16 cellular contexts compared by ENCODE assay signal in the genomic region with DNA sequence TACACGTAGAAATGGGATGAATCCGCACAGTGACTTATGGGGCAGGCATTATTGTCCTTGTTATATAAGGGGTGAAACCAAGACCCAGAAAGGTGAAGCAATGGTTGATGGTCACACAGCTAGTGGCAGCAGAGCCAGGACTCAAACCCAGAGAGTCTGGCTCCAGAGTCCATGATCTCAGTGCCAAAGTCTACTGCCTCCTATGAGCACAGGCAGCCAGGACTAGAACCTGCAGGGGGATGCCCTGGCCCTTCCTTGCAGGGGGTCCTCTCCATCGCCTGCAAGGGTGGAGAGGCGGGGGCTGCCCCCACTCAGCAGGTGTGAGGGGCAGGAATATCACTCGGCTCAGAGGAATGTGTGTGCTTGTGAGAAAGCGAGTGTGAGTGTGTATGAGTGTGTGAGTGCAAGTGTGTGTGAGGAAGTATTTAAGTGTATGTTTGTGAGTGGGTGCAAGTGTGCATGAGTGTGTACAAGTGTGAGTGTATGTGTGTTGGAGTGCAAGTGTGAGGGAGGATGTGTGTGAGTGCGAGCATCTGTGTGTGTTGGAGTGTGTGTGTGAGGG. TPM values are rescaled to one million over a fixed set of nuclear protein-coding genes. Genes with fewer than 3 reads are reported as not detected.
DNase-seq lines count a peak whose midpoint lies in the region; ATAC-seq, FAIRE-seq and TF ChIP-seq lines count a peak whose summit lies in the region.
"Had no signal": no experiment of that assay in that cellular context is flagged by ENCODE, and none has a peak within 500 bp of the region (broad histone marks: within the 10 kb centered on the region; RNA-seq: fewer than 3 reads in every experiment).

No MANE protein-coding gene starts in this region.

- peak overlapping the region; percentile 11; the same call in 1 of the 2 replicates for H3K4me2 ChIP-seq in IMR-90 (ENCODE audit: low read depth, low read length)

- H3K4me3 ChIP-seq in IMR-90 (ENCODE audit: insufficient read depth, low read depth, low read length) (no peak overlapping the region), bronchial epithelial cell (ENCODE audit: low read depth, low read length) (no peak overlapping the region), mesodermal cell (ENCODE audit: extremely low read depth, insufficient read depth, low read length, poor library complexity, severe bottlenecking) (no peak overlapping the region), tibial artery (no peak overlapping the region), adrenal gland (no peak overlapping the region)

- H2AK9ac ChIP-seq in IMR-90 (replicated peaks; ENCODE audit: low read depth, low read length, poor library complexity), result peak overlapping the region; percentile 83

- H3K14ac ChIP-seq in IMR-90 (replicated peaks; ENCODE audit: low read depth, low read length), result peak overlapping the region; percentile 65

- H2BK5ac ChIP-seq in IMR-90 (ENCODE audit: low read depth, low read length, poor library complexity, severe bottlenecking), result peak overlapping the region; percentile 4

- BruUV-seq in IMR-90 (replicated peaks; lab: Mats Ljungman, UMichigan), result no TSS peak

- TF ChIP-seq RAD21 in IMR-90 (IDR thresholded peaks at IDR 0.05; ENCODE audit: low read length), result no peak

- in situ Hi-C loops in IMR-90 (cut with MboI; ENCODE audit: low sequenced_read_pairs), result no loop called here

- CTCF ChIA-PET in IMR-90 (lab: Yijun Ruan, JAX), result interaction anchor here (1.4 kb wide), 1 partner anchor 13 kb away, joined by 6 read pairs; no protein-coding TSS in a partner anchor

- H3K79me1 ChIP-seq in IMR-90 (ENCODE audit: low read depth in 1 of 2, low read length in 2 of 2), result peaks cover 7 to 79% of the 10 kb centered on the region in 2 experiments

- H3K27me3 ChIP-seq in IMR-90 (ENCODE audit: control insufficient read depth, insufficient read depth, low read length), result no peaks in the 10 kb centered on the region
- no peaks in the 10 kb centered on the region for H3K27me3 ChIP-seq in bronchial epithelial cell (ENCODE audit: control insufficient read depth, insufficient read depth, low read length)
- no peaks in the 10 kb centered on the region for H3K27me3 ChIP-seq in tibial artery
- H3K27me3 ChIP-seq in adrenal gland, result no peaks in the 10 kb centered on the region

- TF ChIP-seq POLR2A in IMR-90 (IDR thresholded peaks at IDR 0.05; ENCODE audit: low read depth, low read length) (no peak), adrenal gland (IDR thresholded peaks at IDR 0.05) (no peak)

- H2AFZ ChIP-seq in IMR-90 (replicated peaks; ENCODE audit: low read length, poor library complexity), result peak overlapping the region; percentile 35

- H2BK120ac ChIP-seq in IMR-90 (ENCODE audit: low read depth, low read length), result peak overlapping the region; percentile 88

- H3K18ac ChIP-seq in IMR-90 (ENCODE audit: low read depth, low read length), result peak overlapping the region; percentile 38

- H3K9me1 ChIP-seq in IMR-90 (ENCODE audit: insufficient read depth, low read length), result peaks cover 42% of the 10 kb centered on the region

- H3K36me3 ChIP-seq in IMR-90 (ENCODE audit: control insufficient read depth, insufficient read depth, low read length), result peaks cover 11% of the 10 kb centered on the region
- H3K36me3 ChIP-seq in bronchial epithelial cell (ENCODE audit: control insufficient read depth, insufficient read depth, low read length), result peaks cover 3% of the 10 kb centered on the region
- peaks cover 13% of the 10 kb centered on the region for H3K36me3 ChIP-seq in mesodermal cell (ENCODE audit: control insufficient read depth, insufficient read depth, low read length)
- H3K36me3 ChIP-seq in tibial artery, result peaks cover 0 to 6% (median 0%) of the 10 kb centered on the region in 3 donors
- H3K36me3 ChIP-seq in adrenal gland (replicated peaks in 1 of 2), result no peaks in the 10 kb centered on the region

- H4K8ac ChIP-seq in IMR-90 (ENCODE audit: low read depth in 2 of 2, low read length in 2 of 2), result peak overlapping the region; percentile 49 to 52; a peak in 3 of 4 replicates

- peak overlapping the region; percentile 96 for H2AK5ac ChIP-seq in IMR-90 (ENCODE audit: low read depth, low read length)

- peaks cover 2% of the 10 kb centered on the region; the same call in 1 of the 2 replicates for H4K20me1 ChIP-seq in IMR-90 (ENCODE audit: insufficient read depth, low read length)

- peak overlapping the region; percentile 33; the same call in 1 of the 2 replicates for H3K56ac ChIP-seq in IMR-90 (ENCODE audit: extremely low read depth, insufficient read depth, low read length)

- H3K9me3 ChIP-seq in IMR-90 (ENCODE audit: control insufficient read depth, insufficient read depth, low read length) (no peaks in the 10 kb centered on the region), mesodermal cell (ENCODE audit: control insufficient read depth, low read length) (no peaks in the 10 kb centered on the region), tibial artery (no peaks in the 10 kb centered on the region), adrenal gland (replicated peaks in 1 of 3) (no peaks in the 10 kb centered on the region)

- intact Hi-C loops in IMR-90 (cut with micrococcal nuclease) (loop anchor here (5.0 kb wide), 1 partner anchor 37 kb away; no protein-coding TSS in a partner anchor), tibial artery (cut with DNase I; ENCODE audit: low total_unique reads) (loop anchor here (5.0 kb wide), 1 partner anchor 112 kb away; a partner anchor contains a TSS), adrenal gland (cut with DNase I) (no loop called here)

- peak overlapping the region; percentile 30; the same call in 1 of the 2 replicates for H3K9ac ChIP-seq in IMR-90 (ENCODE audit: low read depth, low read length)

- FAIRE-seq in bronchial epithelial cell (lab: Jason Lieb, UNC) (peak; percentile 62), RCC 7860 (lab: Jason Lieb, UNC) (no peak)
- FAIRE-seq: endometrium, TTC549 had no signal

- H3K4ac ChIP-seq in IMR-90 (ENCODE audit: low read depth, low read length), result peak overlapping the region; percentile 76

- H2BK15ac ChIP-seq in IMR-90 (ENCODE audit: low read depth, low read length), result peak overlapping the region; percentile 78; the same call in 2 of the 3 replicates

- H2BK20ac ChIP-seq in IMR-90 (ENCODE audit: low read depth, low read length), result peak overlapping the region; percentile 84

- H3K27ac ChIP-seq in IMR-90 (ENCODE audit: insufficient read depth, low read length) (peak overlapping the region; percentile 46; the same call in 1 of the 2 replicates), mesodermal cell (ENCODE audit: low read depth, low read length, severe bottlenecking) (peak overlapping the region; percentile 91), tibial artery (peak overlapping the region; percentile 46 to 93), adrenal gland (peak overlapping the region in 1 of 5 donors; percentile 84)

- POLR2A ChIA-PET in IMR-90 (lab: Charles Lee; ENCODE audit: unreplicated experiment), result no interaction called here

- DNase-seq in IMR-90, result no peak
- no peak for DNase-seq in bronchial epithelial cell (ENCODE audit: low read depth)
- DNase-seq in tibial artery, result peak in 1 of 2 donors; percentile 13
- no peak for DNase-seq in adrenal gland
- no peak for DNase-seq in RCC 7860 (ENCODE audit: low spot score)
- DNase-seq: activated CD8-positive, alpha-beta T cell treated with anti-CD3 and anti-CD28 coated beads for 36 hours; activated effector memory CD4-positive, alpha-beta T cell treated with Interleukin-2 at 50 U/mL for 16 hours; GF-D8; MM.1S; NCI-H2029 treated with DMSO at 0.1 percent for 48 hours; stimulated activated CD4-positive, alpha-beta T cell treated with anti-CD3 and anti-CD28 coated beads, Interleukin-4, amount 100 ng/mL, for 24 hours; stimulated activated naive B cell treated with anti-CD40 and anti-IgM and Interleukin-4, amounts not matched to agents 10 μg/mL and 1 μg/mL and 100 μg/mL, for 72 hours had no signal

- WGBS in IMR-90 (ENCODE audit: extremely low coverage in 2 of 2, insufficient read length in 1 of 2), 2 experiments, result 74% methylated on average over 4 of the region's 7 CpGs; no CpG with 5 or more reads in 1 of the 2 experiments
- WGBS in mesodermal cell (ENCODE audit: insufficient coverage in 2 of 2), 2 experiments, result 79 to 84% methylated on average over 7 of the region's 7 CpGs
- 81 to 93% (median 86%) methylated on average over 6 to 7 of the region's 7 CpGs for WGBS in adrenal gland, 4 donors

- ATAC-seq in IMR-90 (ENCODE audit: low read depth), result no peak
- ATAC-seq in HG02642 (IDR thresholded peaks at IDR 0.05; ENCODE audit: poor library complexity, unreplicated experiment), result no peak
- ATAC-seq: activated CD8-positive, alpha-beta T cell treated with anti-CD3 and anti-CD28 coated beads for 36 hours; stimulated activated naive B cell treated with anti-CD40 and anti-IgM and Interleukin-4, amounts not matched to agents 10 μg/mL and 1 μg/mL and 100 μg/mL, for 72 hours had no signal

- TF ChIP-seq CTCF in IMR-90 (conservative IDR thresholded peaks at IDR 0.05; ENCODE audit: low read depth, low read length) (no peak), bronchial epithelial cell (IDR thresholded peaks at IDR 0.05; ENCODE audit: insufficient read depth, low read length, severe bottlenecking) (no peak), tibial artery (IDR thresholded peaks at IDR 0.05) (no peak), adrenal gland (IDR thresholded peaks at IDR 0.05) (no peak)

- peak overlapping the region; percentile 32 for H4K5ac ChIP-seq in IMR-90 (ENCODE audit: low read depth, low read length)

- H3K23ac ChIP-seq in IMR-90 (ENCODE audit: low read depth, low read length), result peak overlapping the region; percentile 86

- H3K4me1 ChIP-seq in IMR-90 (ENCODE audit: control insufficient read depth, insufficient read depth, low read length) (peaks cover 26% of the 10 kb centered on the region), mesodermal cell (ENCODE audit: control insufficient read depth, insufficient read depth, low read length, poor library complexity, severe bottlenecking) (peaks cover 47% of the 10 kb centered on the region), tibial artery (peaks cover 0 to 100% (median 82%) of the 10 kb centered on the region in 4 donors), adrenal gland (replicated peaks in 1 of 2) (peaks cover 16 to 54% of the 10 kb centered on the region in 2 donors)

- dilution Hi-C loops in IMR-90 (cut with HindIII; ENCODE audit: low sequenced_read_pairs, unreplicated experiment), result loop anchor here (25.0 kb wide), 1 partner anchor 112 kb away; a partner anchor contains a TSS

- H4K91ac ChIP-seq in IMR-90 (ENCODE audit: insufficient read depth, low read depth, low read length), result peak overlapping the region; percentile 89

TF ChIP-seq in IMR-90, 13 proteins besides CTCF, POLR2A, EP300 and RAD21 (continues in another document):
- no peak for TF ChIP-seq MXI1 (IDR thresholded peaks at IDR 0.05; ENCODE audit: borderline replicate concordance, low read depth, low read length)
- TF ChIP-seq FOS (IDR thresholded peaks at IDR 0.05; ENCODE audit: low read depth, low read length), result no peak

RNA-seq across cellular contexts. Expression of a gene that starts 44.7 kb away (rescaled TPM):
- 26.7 and 40.5 TPM in 2 replicates for total RNA-seq in IMR-90 (2012; rRNA removed)
- polyA plus RNA-seq in IMR-90 (2012; rRNA removed), result 18.7 and 21.5 TPM in 2 replicates
- polyA plus RNA-seq in IMR-90 (2012; cell fraction: cytosol; rRNA removed), result 6.1 and 18.4 TPM in 2 replicates
- polyA plus RNA-seq in IMR-90 (2012; cell fraction: nucleus; rRNA removed; ENCODE audit: low replicate concordance), result 4.2 and 14.1 TPM in 2 replicates
- 21.8 and 31.3 TPM in 2 replicates for total RNA-seq in bronchial epithelial cell
- 26.2 TPM for polyA plus RNA-seq in mesodermal cell (2013, experiment 1 of 2)
- 21.8 TPM for polyA plus RNA-seq in mesodermal cell (2013, experiment 2 of 2)
- total RNA-seq in adrenal gland, result 10 to 100 TPM; 15.1 to 42.2 (median 26.8) TPM
- polyA plus RNA-seq in adrenal gland, result 10 to 100 TPM in 2 of 3 donors, 1 to 10 TPM in 1; 8.8 to 45.9 (median 17.7) TPM

Comparison
In these comparisons a context has a peak if more than half of its experiments do, and no peak if none do; other contexts are left out.
1. intact Hi-C loops: an anchor here in IMR-90 (5.0 kb wide) and tibial artery (5.0 kb wide); none called in adrenal gland.